ENCODE assay signal across 29 cellular contexts in the genomic region with DNA sequence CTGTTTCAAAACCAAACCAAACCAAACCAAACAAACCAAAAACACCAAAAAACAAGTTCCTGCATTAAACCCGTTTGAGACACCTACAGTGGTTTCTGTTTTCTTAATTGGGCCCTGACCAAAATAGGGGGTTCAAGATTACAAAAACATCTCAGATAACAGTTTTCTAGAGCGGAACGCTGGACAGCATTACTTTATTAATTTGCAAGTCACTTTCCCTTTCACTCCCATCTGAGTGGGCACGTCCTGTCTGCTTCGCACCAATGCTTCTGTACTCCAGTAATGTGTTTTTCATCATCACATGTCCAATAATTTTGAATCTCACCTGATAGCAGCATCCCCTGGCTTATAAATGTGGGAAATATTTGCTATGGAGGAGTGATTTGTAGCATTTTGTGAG.
"Had no signal": no experiment of that assay in that cellular context is flagged by ENCODE, and none has a peak within 500 bp of the region (broad histone marks: within the 10 kb centered on the region; RNA-seq: fewer than 3 reads in every experiment).

No MANE protein-coding gene starts in this region.

- H3K27me3 Mint-ChIP-seq: activated B cell treated with CpG ODN at 0.5 μM for 24 hours; activated CD4-positive, alpha-beta memory T cell treated with anti-CD3 and anti-CD28 coated beads, Interleukin-2, amount 10 ng/mL, durations not matched to agents 7 days and 5 days; activated CD8-positive, alpha-beta memory T cell treated with anti-CD3 and anti-CD28 coated beads, Interleukin-2, amount 10 ng/mL, durations not matched to agents 7 days and 5 days; activated naive CD4-positive, alpha-beta T cell treated with anti-CD3 and anti-CD28 coated beads, Interleukin-2, amount 50 U/mL, for 24 hours; activated naive CD8-positive, alpha-beta T cell treated with anti-CD3 and anti-CD28 coated beads, Interleukin-2, amount 10 ng/mL, durations not matched to agents 7 days and 5 days; T-cell had no signal

- H3K36me3 ChIP-seq: ascending aorta, Peyer's patch had no signal

- H3K9me3 Mint-ChIP-seq: activated B cell treated with CpG ODN at 0.5 μM for 24 hours; activated CD4-positive, alpha-beta memory T cell treated with anti-CD3 and anti-CD28 coated beads, Interleukin-2, amount 10 ng/mL, durations not matched to agents 7 days and 5 days; activated naive CD4-positive, alpha-beta T cell treated with anti-CD3 and anti-CD28 coated beads, Interleukin-2, amount 50 U/mL, for 24 hours; T-cell had no signal

- DNase-seq: activated B cell treated with CpG ODN at 0.5 μM for 24 hours; activated CD4-positive, alpha-beta memory T cell treated with anti-CD3 and anti-CD28 coated beads, Interleukin-2, amount 10 ng/mL, durations not matched to agents 7 days and 5 days; activated CD4-positive, alpha-beta T cell treated with anti-CD3 and anti-CD28 coated beads for 48 hours; activated CD4-positive, CD25-positive, alpha-beta regulatory T cell treated with anti-CD3 and anti-CD28 coated beads, Interleukin-2, amount 50 U/mL, for 72 hours; activated CD8-positive, alpha-beta memory T cell treated with anti-CD3 and anti-CD28 coated beads for 24 hours; activated CD8-positive, alpha-beta memory T cell treated with anti-CD3 and anti-CD28 coated beads, Interleukin-2, amount 10 ng/mL, durations not matched to agents 7 days and 5 days; activated CD8-positive, alpha-beta memory T cell treated with anti-CD3 and anti-CD28 coated beads, Interleukin-2, amount 50 U/mL, for 48 hours; activated effector memory CD4-positive, alpha-beta T cell treated with Interleukin-2 at 50 U/mL for 16 hours; activated naive CD8-positive, alpha-beta T cell treated with anti-CD3 and anti-CD28 coated beads, Interleukin-2, amount 10 ng/mL, durations not matched to agents 7 days and 5 days; activated T-cell treated with anti-CD3 and anti-CD28 coated beads, Interleukin-2, amount 50 U/mL, for 48 hours; amygdala; NCI-H1105; NCI-H1436; NCI-H1694; NCI-H2029; NCI-H345; NCI-H524 treated with DMSO at 0.1 percent for 48 hours; NK-92 treated with Interleukin-12 subunit alpha and Interleukin-12 subunit beta, amount 100 ng/mL, for 24 hours; PC-3; Peyer's patch; RPMI8226; SIG-M5; T-cell; T-helper 2 cell; T-helper 9 cell had no signal

- H3K4me3 Mint-ChIP-seq: activated B cell treated with CpG ODN at 0.5 μM for 24 hours; activated CD4-positive, alpha-beta memory T cell treated with anti-CD3 and anti-CD28 coated beads, Interleukin-2, amount 10 ng/mL, durations not matched to agents 7 days and 5 days; activated CD8-positive, alpha-beta memory T cell treated with anti-CD3 and anti-CD28 coated beads, Interleukin-2, amount 10 ng/mL, durations not matched to agents 7 days and 5 days; activated naive CD4-positive, alpha-beta T cell treated with anti-CD3 and anti-CD28 coated beads, Interleukin-2, amount 50 U/mL, for 24 hours; activated naive CD8-positive, alpha-beta T cell treated with anti-CD3 and anti-CD28 coated beads, Interleukin-2, amount 10 ng/mL, durations not matched to agents 7 days and 5 days; T-cell had no signal

- H3K27ac Mint-ChIP-seq: activated B cell treated with CpG ODN at 0.5 μM for 24 hours; activated CD4-positive, alpha-beta memory T cell treated with anti-CD3 and anti-CD28 coated beads, Interleukin-2, amount 10 ng/mL, durations not matched to agents 7 days and 5 days; activated CD8-positive, alpha-beta memory T cell treated with anti-CD3 and anti-CD28 coated beads, Interleukin-2, amount 10 ng/mL, durations not matched to agents 7 days and 5 days; activated naive CD4-positive, alpha-beta T cell treated with anti-CD3 and anti-CD28 coated beads, Interleukin-2, amount 50 U/mL, for 24 hours; activated naive CD8-positive, alpha-beta T cell treated with anti-CD3 and anti-CD28 coated beads, Interleukin-2, amount 10 ng/mL, durations not matched to agents 7 days and 5 days; T-cell had no signal

- H3K36me3 Mint-ChIP-seq: activated CD8-positive, alpha-beta memory T cell treated with anti-CD3 and anti-CD28 coated beads, Interleukin-2, amount 10 ng/mL, durations not matched to agents 7 days and 5 days; activated naive CD4-positive, alpha-beta T cell treated with anti-CD3 and anti-CD28 coated beads, Interleukin-2, amount 50 U/mL, for 24 hours; activated naive CD8-positive, alpha-beta T cell treated with anti-CD3 and anti-CD28 coated beads, Interleukin-2, amount 10 ng/mL, durations not matched to agents 7 days and 5 days; T-cell had no signal

- H3K27me3 ChIP-seq: ascending aorta, Peyer's patch had no signal

- H3K9me3 ChIP-seq: ascending aorta, Peyer's patch had no signal

- H3K27ac ChIP-seq: ascending aorta, Peyer's patch, VCaP had no signal

- ATAC-seq: activated CD8-positive, alpha-beta memory T cell treated with anti-CD3 and anti-CD28 coated beads, Interleukin-2, amount 10 ng/mL, durations not matched to agents 7 days and 5 days; PC-3; SK-N-SH treated with all-trans-retinoic acid at 6 μM for 48 hours; T-cell had no signal

- H3K4me1 Mint-ChIP-seq: activated B cell treated with CpG ODN at 0.5 μM for 24 hours; activated CD4-positive, alpha-beta memory T cell treated with anti-CD3 and anti-CD28 coated beads, Interleukin-2, amount 10 ng/mL, durations not matched to agents 7 days and 5 days; activated CD8-positive, alpha-beta memory T cell treated with anti-CD3 and anti-CD28 coated beads, Interleukin-2, amount 10 ng/mL, durations not matched to agents 7 days and 5 days; activated naive CD4-positive, alpha-beta T cell treated with anti-CD3 and anti-CD28 coated beads, Interleukin-2, amount 50 U/mL, for 24 hours; activated naive CD8-positive, alpha-beta T cell treated with anti-CD3 and anti-CD28 coated beads, Interleukin-2, amount 10 ng/mL, durations not matched to agents 7 days and 5 days; T-cell had no signal

- H3K4me1 ChIP-seq: ascending aorta, Peyer's patch had no signal

- H3K4me3 ChIP-seq: ascending aorta, Peyer's patch had no signal
